Comparison of ENCODE assay signal across 11 cellular contexts in the genomic region with DNA sequence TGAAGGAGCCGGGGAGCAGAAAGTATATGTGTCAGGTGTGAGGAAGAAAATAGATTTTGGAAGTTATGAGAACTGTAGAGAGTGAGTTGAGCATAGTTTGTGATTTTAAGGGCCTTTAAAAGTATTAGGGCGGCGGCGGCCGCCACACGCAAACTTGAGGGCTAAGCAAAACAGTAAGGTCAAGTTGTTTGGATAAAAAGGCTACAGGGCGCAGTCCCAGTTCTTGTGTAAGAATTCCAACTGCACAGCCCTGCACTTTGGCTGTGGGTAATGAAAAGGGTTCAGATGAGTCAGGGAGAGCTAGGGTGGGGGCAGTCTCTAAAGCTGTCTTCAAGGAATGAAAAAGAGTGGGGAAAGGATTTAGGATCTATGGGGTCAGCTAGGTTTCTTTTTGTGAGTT. TPM values are rescaled to one million over a fixed set of nuclear protein-coding genes. Genes with fewer than 3 reads are reported as not detected.
DNase-seq lines count a peak whose midpoint lies in the region; ATAC-seq, FAIRE-seq and TF ChIP-seq lines count a peak whose summit lies in the region.
"Not testable (repeated sequence)": the region's sequence is repeated elsewhere in the genome, so short reads cannot be mapped to it uniquely, and the experiment has no call there.
"Had no signal": no experiment of that assay in that cellular context is flagged by ENCODE, and none has a peak within 500 bp of the region (broad histone marks: within the 10 kb centered on the region; RNA-seq: fewer than 3 reads in every experiment).

No MANE protein-coding gene starts in this region.

- H3K14ac ChIP-seq in mesenchymal stem cell (ENCODE audit: low read length in 2 of 2), result not testable (repeated sequence)

- H3K4me3 ChIP-seq in colonic mucosa; kidney (ENCODE audit: low read length in 2 of 2); lower lobe of right lung; mesenchymal stem cell (ENCODE audit: insufficient read depth in 1 of 2, low read depth in 1 of 2, low read length in 2 of 2); upper lobe of left lung: not testable (repeated sequence)

- TF ChIP-seq EP300 in upper lobe of left lung (IDR thresholded peaks at IDR 0.05), result not testable (repeated sequence)

- H2BK15ac ChIP-seq in mesenchymal stem cell (ENCODE audit: low read depth, poor library complexity, severe bottlenecking), result not testable (repeated sequence)

- not testable (repeated sequence) for H2AK5ac ChIP-seq in mesenchymal stem cell (ENCODE audit: low read length, severe bottlenecking)

- H3K4me2 ChIP-seq in mesenchymal stem cell (ENCODE audit: low read length, poor library complexity, severe bottlenecking), result not testable (repeated sequence)

- H2BK12ac ChIP-seq in mesenchymal stem cell (ENCODE audit: low read length in 2 of 2), result not testable (repeated sequence)

- not testable (repeated sequence) for H3K9ac ChIP-seq in colonic mucosa (ENCODE audit: low read depth in 2 of 2, low read length in 2 of 2); kidney (ENCODE audit: low read length in 2 of 2); mesenchymal stem cell (ENCODE audit: low read length)

- H3K27ac ChIP-seq in colonic mucosa; kidney (ENCODE audit: low read depth in 2 of 2, low read length in 2 of 2); lower lobe of right lung; mesenchymal stem cell (ENCODE audit: low read length, poor library complexity, severe bottlenecking); upper lobe of left lung: not testable (repeated sequence)

- not testable (repeated sequence) for H3K4ac ChIP-seq in mesenchymal stem cell (ENCODE audit: low read depth in 1 of 2, low read length in 2 of 2)

- H3K9me3 ChIP-seq in colonic mucosa; kidney (ENCODE audit: control insufficient read depth in 1 of 2, low read length in 2 of 2); lower lobe of right lung; mesenchymal stem cell (ENCODE audit: control insufficient read depth, low read length); upper lobe of left lung: not testable (repeated sequence)

- ATAC-seq in lower lobe of right lung; sciatic nerve; upper lobe of left lung (ENCODE audit: low FRiP score in 2 of 2): not testable (repeated sequence)

- 35% methylated on average over 6 of the region's 7 CpGs for WGBS in mesenchymal stem cell
- 80 to 81% methylated on average over 7 of the region's 7 CpGs for WGBS in upper lobe of left lung, 2 donors

- intact Hi-C loops in colonic mucosa (cut with DNase I); kidney (cut with DNase I); lower lobe of right lung (cut with DNase I); sciatic nerve (cut with DNase I): not testable (repeated sequence)

- not testable (repeated sequence) for TF ChIP-seq POLR2A in upper lobe of left lung (IDR thresholded peaks at IDR 0.05)

- not testable (repeated sequence) for H2BK120ac ChIP-seq in mesenchymal stem cell (ENCODE audit: low read depth, low read length)

- H2AFZ ChIP-seq in mesenchymal stem cell (ENCODE audit: low read depth, low read length), result not testable (repeated sequence)

- not testable (repeated sequence) for H3K23ac ChIP-seq in mesenchymal stem cell (ENCODE audit: low read length in 2 of 2)

- DNase-seq in colonic mucosa (peak; percentile 19), kidney (peak; percentile 53), lower lobe of right lung (peak; percentile 46), mesenchymal stem cell (peak; percentile 48), sciatic nerve (ENCODE audit: low spot score) (peak; percentile 61), upper lobe of left lung (peak; percentile 49 to 52)

- H3K79me1 ChIP-seq in mesenchymal stem cell (replicated peaks; ENCODE audit: low read length, poor library complexity, severe bottlenecking), result not testable (repeated sequence)

- H4K91ac ChIP-seq in mesenchymal stem cell (ENCODE audit: low read length), result not testable (repeated sequence)

- not testable (repeated sequence) for H4K8ac ChIP-seq in mesenchymal stem cell (ENCODE audit: low read length)

- not testable (repeated sequence) for H2BK5ac ChIP-seq in mesenchymal stem cell (ENCODE audit: low read depth, low read length, poor library complexity, severe bottlenecking)

- H3K36me3 ChIP-seq in colonic mucosa; kidney (ENCODE audit: control insufficient read depth in 1 of 2, insufficient read depth in 2 of 2, low read length in 2 of 2); lower lobe of right lung; mesenchymal stem cell (ENCODE audit: control insufficient read depth in 1 of 2, insufficient read depth in 2 of 2, low read depth in 1 of 2, low read length in 2 of 2); upper lobe of left lung: not testable (repeated sequence)

- not testable (repeated sequence) for H3K27me3 ChIP-seq in colonic mucosa; lower lobe of right lung (ENCODE audit: low read depth); mesenchymal stem cell (ENCODE audit: control insufficient read depth in 1 of 2, insufficient read depth in 1 of 2, low read length in 2 of 2); upper lobe of left lung

- not testable (repeated sequence) for TF ChIP-seq CTCF in colonic mucosa (IDR thresholded peaks at IDR 0.05); kidney (IDR thresholded peaks at IDR 0.05; ENCODE audit: borderline replicate concordance, extremely low read depth, insufficient read depth); lower lobe of right lung (IDR thresholded peaks at IDR 0.05); upper lobe of left lung (IDR thresholded peaks at IDR 0.05)

- H3K18ac ChIP-seq in mesenchymal stem cell (ENCODE audit: low read depth in 1 of 2, low read length in 2 of 2), result not testable (repeated sequence)

- FAIRE-seq in kidney (lab: Jason Lieb, UNC), result not testable (repeated sequence)

- H3K4me1 ChIP-seq in colonic mucosa; kidney (ENCODE audit: control insufficient read depth in 1 of 2, insufficient read depth in 1 of 2, low read depth in 1 of 2, low read length in 2 of 2); lower lobe of right lung; mesenchymal stem cell (ENCODE audit: control insufficient read depth, insufficient read depth, low read depth, low read length); upper lobe of left lung: not testable (repeated sequence)

RNA-seq across cellular contexts. Expression of a gene that starts 16.4 kb away (rescaled TPM):
- 10 to 100 TPM in 1 of 2 donors, 1 to 10 TPM in 1; 6.3 to 14.5 TPM for total RNA-seq in colonic mucosa
- 60.1 TPM for total RNA-seq in kidney
- 14.0 TPM for polyA plus RNA-seq in kidney (ENCODE audit: insufficient read depth, low read depth, low replicate concordance)
- total RNA-seq in lower lobe of right lung, result 60.7 TPM
- 17.8 TPM for polyA plus RNA-seq in mesenchymal stem cell (2013, experiment 1 of 2)
- polyA plus RNA-seq in mesenchymal stem cell (2013, experiment 2 of 2), result 18.6 TPM
- 31.1 TPM for total RNA-seq in sciatic nerve
- total RNA-seq in upper lobe of left lung, result 100 to 1,000 TPM in 1 of 6 donors, 10 to 100 TPM in 5; 28.5 to 146 (median 52.4) TPM
- total RNA-seq: CD4-positive, alpha-beta memory T cell; CD4-positive, CD25-positive, alpha-beta regulatory T cell; G401; GM12878 had no signal
- polyA plus RNA-seq: CD4-positive, alpha-beta memory T cell; CD4-positive, CD25-positive, alpha-beta regulatory T cell; CD8-positive, alpha-beta memory T cell; GM12878 had no signal
